Comparison of ENCODE assay signal across 10 cellular contexts in genomic region chr17:79813826-79814623, GRCh38. TPM values are rescaled to one million over a fixed set of nuclear protein-coding genes. Genes with fewer than 3 reads are reported as not detected.
A peak's percentile ranks its signal among the peaks of the same experiment; 100 is the strongest.
DNase-seq lines count a peak whose midpoint lies in the region; ATAC-seq and TF ChIP-seq lines count a peak whose summit lies in the region.
"Had no signal": no experiment of that assay in that cellular context is flagged by ENCODE, and none has a peak within 500 bp of the region (broad histone marks: within the 10 kb centered on the region; RNA-seq: fewer than 3 reads in every experiment).

No MANE protein-coding gene starts in this region.

- peaks cover 27% of the 10 kb centered on the region for H3K4me1 Mint-ChIP-seq in activated naive CD4-positive, alpha-beta T cell treated with anti-CD3 and anti-CD28 coated beads, Interleukin-2, amount 50 U/mL, for 24 hours
- H3K4me1 Mint-ChIP-seq in immature natural killer cell = peaks cover 20 to 27% of the 10 kb centered on the region in 2 donors

- no peaks in the 10 kb centered on the region for H3K36me3 ChIP-seq in thoracic aorta
- H3K36me3 ChIP-seq: spleen had no signal

- H3K9me3 Mint-ChIP-seq in activated naive CD4-positive, alpha-beta T cell treated with anti-CD3 and anti-CD28 coated beads, Interleukin-2, amount 50 U/mL, for 24 hours = no peaks in the 10 kb centered on the region
- peaks cover 0 to 3% (median 0%) of the 10 kb centered on the region in 6 donors for H3K9me3 Mint-ChIP-seq in immature natural killer cell

- peak overlapping the region; percentile 66 for H3K4me3 Mint-ChIP-seq in activated naive CD4-positive, alpha-beta T cell treated with anti-CD3 and anti-CD28 coated beads, Interleukin-2, amount 50 U/mL, for 24 hours
- H3K4me3 Mint-ChIP-seq in immature natural killer cell = peak overlapping the region; percentile 22 to 61 (median 50)

- peak overlapping the region; percentile 59 for H3K4me3 ChIP-seq in thoracic aorta

- peaks cover 31% of the 10 kb centered on the region for H3K27me3 ChIP-seq in thoracic aorta (replicated peaks; ENCODE audit: insufficient read depth)

- peaks cover 31% of the 10 kb centered on the region for H3K27me3 Mint-ChIP-seq in activated naive CD4-positive, alpha-beta T cell treated with anti-CD3 and anti-CD28 coated beads, Interleukin-2, amount 50 U/mL, for 24 hours
- peaks cover 32 to 51% (median 42%) of the 10 kb centered on the region in 3 donors for H3K27me3 Mint-ChIP-seq in immature natural killer cell (ENCODE audit: low read depth in 3 of 3)

- TF ChIP-seq CTCF in VCaP (conservative IDR thresholded peaks at IDR 0.05) = no peak
- TF ChIP-seq CTCF in thoracic aorta (IDR thresholded peaks at IDR 0.05) = no peak

- no peak for DNase-seq in activated naive CD4-positive, alpha-beta T cell treated with Interleukin-2 at 50 U/mL for 16 hours
- DNase-seq in immature natural killer cell = no peak
- DNase-seq in thoracic aorta (ENCODE audit: low spot score) = no peak
- no peak for DNase-seq in cortex of kidney (lab: John Stamatoyannopoulos, UW)
- DNase-seq in stimulated activated CD4-positive, alpha-beta T cell treated with anti-CD3 and anti-CD28 coated beads, Interleukin-4, amount 100 ng/mL, for 1 hour = no peak
- DNase-seq: NCI-H1417 treated with DMSO at 0.1 percent for 48 hours, spleen had no signal

- H3K36me3 Mint-ChIP-seq in activated naive CD4-positive, alpha-beta T cell treated with anti-CD3 and anti-CD28 coated beads, Interleukin-2, amount 50 U/mL, for 24 hours = peaks cover 3% of the 10 kb centered on the region
- no peaks in the 10 kb centered on the region for H3K36me3 Mint-ChIP-seq in immature natural killer cell

- peak overlapping the region; percentile 65 for H3K27ac Mint-ChIP-seq in activated naive CD4-positive, alpha-beta T cell treated with anti-CD3 and anti-CD28 coated beads, Interleukin-2, amount 50 U/mL, for 24 hours
- H3K27ac Mint-ChIP-seq in immature natural killer cell = peak overlapping the region in 1 of 6 donors; percentile 37

- H3K9me3 ChIP-seq in thoracic aorta = no peaks in the 10 kb centered on the region
- H3K9me3 ChIP-seq: spleen had no signal

- H3K4me1 ChIP-seq in thoracic aorta (ENCODE audit: control insufficient read depth in 1 of 2, low read depth in 2 of 2) = peaks cover 18 to 37% of the 10 kb centered on the region in 2 donors

- H3K27ac ChIP-seq in VCaP = peak overlapping the region; percentile 95
- H3K27ac ChIP-seq in thoracic aorta = no peak overlapping the region
- H3K27ac ChIP-seq: spleen had no signal

- ATAC-seq in thoracic aorta (ENCODE audit: insufficient number of reproducible peaks, low FRiP score, low read depth) (no peak), GM21390 (IDR thresholded peaks at IDR 0.05; ENCODE audit: unreplicated experiment) (no peak)

RNA-seq across cellular contexts. Expression of gene CBX8, which starts 17.1 kb away (rescaled TPM):
- polyA plus RNA-seq in immature natural killer cell = 1 to 10 TPM in 2 of 3 donors, not detected in 1; 1.4 to 2.5 TPM
- 1 to 10 TPM in 1 of 2 donors, under 1 TPM in 1; 0.71 to 7.4 TPM for total RNA-seq in thoracic aorta

RNA-seq across cellular contexts. Expression of gene CBX4, which starts 25.2 kb away (rescaled TPM):
- 1 to 10 TPM; 3.0 to 6.7 (median 4.9) TPM for polyA plus RNA-seq in immature natural killer cell
- 10 to 100 TPM in 1 of 2 donors, 1 to 10 TPM in 1; 6.2 to 10.4 TPM for total RNA-seq in thoracic aorta

RNA-seq across cellular contexts. Expression of gene CBX2, which starts 36.1 kb away (rescaled TPM):
- polyA plus RNA-seq in immature natural killer cell = under 1 TPM in 1 of 3 donors, not detected in 2; 0.33 TPM
- under 1 TPM in 1 of 2 donors, not detected in 1; 0.14 TPM for total RNA-seq in thoracic aorta
